1 cellular context compared by ENCODE assay signal in the genomic region with DNA sequence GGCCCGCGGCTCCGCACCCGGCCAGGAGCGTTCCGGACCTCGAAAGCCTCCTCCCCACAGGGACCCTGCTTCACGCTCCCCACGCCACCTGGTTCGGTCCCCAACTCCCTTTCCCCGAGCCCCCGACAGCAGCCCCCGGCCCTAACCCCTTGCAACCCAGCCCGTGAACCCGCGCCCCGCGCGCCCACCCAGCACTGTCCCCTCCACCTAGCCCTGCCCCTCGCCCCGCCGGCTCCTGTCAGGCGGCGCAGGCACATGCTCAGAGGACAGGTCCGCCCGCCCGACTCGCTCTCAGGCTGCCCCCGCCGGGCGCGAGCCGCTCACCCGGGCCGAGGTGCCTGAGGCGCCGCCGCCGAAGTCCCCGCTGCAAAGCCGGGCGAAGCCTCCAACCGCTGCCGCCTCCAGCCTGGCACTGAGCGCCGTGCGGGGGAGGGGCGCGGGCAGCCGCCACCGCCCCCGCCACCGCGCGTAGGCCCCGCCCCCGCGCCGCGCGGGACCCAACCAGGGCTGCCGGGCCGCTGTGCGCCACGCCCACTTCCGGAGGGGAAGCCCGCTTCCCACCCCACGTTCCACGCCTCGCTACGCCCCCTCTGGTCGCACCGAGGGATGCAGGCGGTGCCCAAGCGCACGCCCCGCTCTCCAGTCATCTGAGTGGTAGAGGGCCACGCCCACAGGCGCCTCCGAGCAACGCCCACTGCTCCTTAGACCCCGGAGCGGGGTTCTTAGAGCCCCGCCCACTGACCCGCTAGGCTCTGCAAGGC.
TF ChIP-seq lines count a peak whose summit lies in the region.

CORO1C (minus strand) TSS at position 414 of the 761 bp plus-strand sequence. CDS start 30,200 bp downstream, outside the sequence.

TF ChIP-seq in HepG2, 621 proteins besides CTCF, POLR2A, EP300 and RAD21 (continued from another document and continues in another):
- TF ChIP-seq ZNF609 (CRISPR knock-in tag; IDR thresholded peaks at IDR 0.05; ENCODE audit: borderline replicate concordance): peak; percentile 18; the same call in 1 of the 2 replicates
- peak; percentile 35; the same call in 1 of the 2 replicates for TF ChIP-seq ZBED4 (CRISPR knock-in tag; IDR thresholded peaks at IDR 0.05; ENCODE audit: borderline replicate concordance)
- peak; percentile 78 for TF ChIP-seq SP5 (CRISPR knock-in tag; IDR thresholded peaks at IDR 0.05; ENCODE audit: borderline replicate concordance, low read depth)
- TF ChIP-seq KAT8 (CRISPR knock-in tag; IDR thresholded peaks at IDR 0.05): no peak
- TF ChIP-seq TRIM22 (IDR thresholded peaks at IDR 0.05): no peak
- peak; percentile 90 for TF ChIP-seq ZMYM4 (CRISPR knock-in tag; IDR thresholded peaks at IDR 0.05)
- TF ChIP-seq NR0B2 (CRISPR knock-in tag; IDR thresholded peaks at IDR 0.05): peak; percentile 32; the same call in 1 of the 2 replicates
- peak; percentile 90 for TF ChIP-seq NR1H2 (CRISPR knock-in tag; IDR thresholded peaks at IDR 0.05; ENCODE audit: borderline replicate concordance, low read depth)
- peak; percentile 28; the same call in 1 of the 2 replicates for TF ChIP-seq NFAT5 (CRISPR knock-in tag; IDR thresholded peaks at IDR 0.05)
- 0 out of 2 replicates have a peak, but pooled peaks have one; percentile 15 for TF ChIP-seq KLF12 (CRISPR knock-in tag; IDR thresholded peaks at IDR 0.05; ENCODE audit: borderline replicate concordance)
- 0 out of 2 replicates have a peak, but pooled peaks have one; percentile 17 for TF ChIP-seq KDM1A (CRISPR knock-in tag; IDR thresholded peaks at IDR 0.05)
- peak; percentile 16 for TF ChIP-seq TBL1XR1 (IDR thresholded peaks at IDR 0.05; ENCODE audit: borderline replicate concordance, low read length, partially characterized antibody)
- no peak for TF ChIP-seq ZNF557 (CRISPR knock-in tag; IDR thresholded peaks at IDR 0.05)
- peak; percentile 59; the same call in 1 of the 2 replicates for TF ChIP-seq UBTF (CRISPR knock-in tag; IDR thresholded peaks at IDR 0.05)
- 0 out of 2 replicates have a peak, but pooled peaks have one; percentile 18 for TF ChIP-seq PPARG (CRISPR knock-in tag; conservative IDR thresholded peaks at IDR 0.05)
- peak; percentile 68; the same call in 1 of the 2 replicates for TF ChIP-seq FOXK1 (CRISPR knock-in tag; IDR thresholded peaks at IDR 0.05; ENCODE audit: borderline replicate concordance, low read depth)
- peak; percentile 12 for TF ChIP-seq IKZF4 (CRISPR knock-in tag; IDR thresholded peaks at IDR 0.05; ENCODE audit: borderline replicate concordance, low read depth, not compliant biosample characterization)
- TF ChIP-seq, protein P1, sequence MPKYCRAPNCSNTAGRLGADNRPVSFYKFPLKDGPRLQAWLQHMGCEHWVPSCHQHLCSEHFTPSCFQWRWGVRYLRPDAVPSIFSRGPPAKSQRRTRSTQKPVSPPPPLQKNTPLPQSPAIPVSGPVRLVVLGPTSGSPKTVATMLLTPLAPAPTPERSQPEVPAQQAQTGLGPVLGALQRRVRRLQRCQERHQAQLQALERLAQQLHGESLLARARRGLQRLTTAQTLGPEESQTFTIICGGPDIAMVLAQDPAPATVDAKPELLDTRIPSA (CRISPR knock-in tag; IDR thresholded peaks at IDR 0.05; ENCODE audit: borderline replicate concordance): no peak
- TF ChIP-seq MIXL1 (CRISPR knock-in tag; IDR thresholded peaks at IDR 0.05): peak; percentile 8; the same call in 1 of the 2 replicates
- peak; percentile 55; the same call in 1 of the 2 replicates for TF ChIP-seq BHLHE40 (IDR thresholded peaks at IDR 0.05; ENCODE audit: low read length)
- peak; percentile 93 for TF ChIP-seq HIVEP1 (CRISPR knock-in tag; IDR thresholded peaks at IDR 0.05)
- TF ChIP-seq ZBTB38 (CRISPR knock-in tag; IDR thresholded peaks at IDR 0.05): 0 out of 2 replicates have a peak, but pooled peaks have one; percentile 43
- TF ChIP-seq TARDBP (CRISPR knock-in tag; IDR thresholded peaks at IDR 0.05): 0 out of 2 replicates have a peak, but pooled peaks have one; percentile 9
- TF ChIP-seq NFYC (CRISPR knock-in tag; IDR thresholded peaks at IDR 0.05): peak; percentile 69
- peak; percentile 78 for TF ChIP-seq TFDP2 (CRISPR knock-in tag; IDR thresholded peaks at IDR 0.05)
- no peak for TF ChIP-seq NFE2L2 (IDR thresholded peaks at IDR 0.05; ENCODE audit: low read length)
- 0 out of 2 replicates have a peak, but pooled peaks have one; percentile 20 for TF ChIP-seq ZMYM2 (CRISPR knock-in tag; IDR thresholded peaks at IDR 0.05)
- 0 out of 2 replicates have a peak, but pooled peaks have one; percentile 73 for TF ChIP-seq HES4 (CRISPR knock-in tag; IDR thresholded peaks at IDR 0.05; ENCODE audit: borderline replicate concordance)
